Comparison of ENCODE assay signal across 15 cellular contexts in genomic region chr1:38015978-38016640, GRCh38. TPM values are rescaled to one million over a fixed set of nuclear protein-coding genes. Genes with fewer than 3 reads are reported as not detected.
DNase-seq lines count a peak whose midpoint lies in the region; ATAC-seq and TF ChIP-seq lines count a peak whose summit lies in the region.
"Had no signal": no experiment of that assay in that cellular context is flagged by ENCODE, and none has a peak within 500 bp of the region (broad histone marks: within the 10 kb centered on the region; RNA-seq: fewer than 3 reads in every experiment).

No MANE protein-coding gene starts in this region.

- H3K36me3 ChIP-seq in adipocyte (ENCODE audit: control insufficient read depth, insufficient read depth, low read length, severe bottlenecking), result peaks cover 49% of the 10 kb centered on the region

- intact Hi-C loops in cardiac septum (cut with DNase I) (no loop called here), sciatic nerve (cut with DNase I) (no loop called here)

- H3K9me3 ChIP-seq in adipocyte (ENCODE audit: control insufficient read depth, low read length), result no peaks in the 10 kb centered on the region
- H3K9me3 ChIP-seq: colonic mucosa had no signal

- DNase-seq in HL-60 (ENCODE audit: low read depth in 1 of 2, low spot score in 1 of 2) (no peak), adipocyte (ENCODE audit: low read depth) (no peak), cardiac septum (ENCODE audit: low spot score) (peak; percentile 56), sciatic nerve (ENCODE audit: low spot score) (peak; percentile 47), NCI-H146 treated with DMSO at 0.1 percent for 48 hours (lab: John Stamatoyannopoulos, UW; ENCODE audit: unreplicated experiment) (no peak), activated gamma-delta T cell (lab: John Stamatoyannopoulos, UW) (no peak)
- no peak for DNase-seq in effector CD4-positive, alpha-beta T cell
- DNase-seq: colonic mucosa; EL; kidney glomerular epithelial cell; NCI-H2029 treated with DMSO at 0.1 percent for 48 hours; SHP77; stimulated activated naive CD8-positive, alpha-beta T cell treated with anti-CD3 and anti-CD28 coated beads, Interleukin-15, Interleukin-2, amounts not matched to agents 100 U/mL and 50 U/mL, for 24 hours had no signal

- H3K9ac ChIP-seq in adipocyte (ENCODE audit: low read length), result peak overlapping the region; percentile 76

- H3K27ac ChIP-seq in HL-60 (replicated peaks), result peak overlapping the region; percentile 14; the same call in 1 of the 2 replicates
- H3K27ac ChIP-seq: colonic mucosa had no signal

- no peak overlapping the region for H3K4me3 ChIP-seq in HL-60 (replicated peaks; ENCODE audit: insufficient read depth, low read length)
- peak overlapping the region; percentile 47 for H3K4me3 ChIP-seq in adipocyte (ENCODE audit: low read length)
- H3K4me3 ChIP-seq: colonic mucosa, smooth muscle cell had no signal

- H3K4me1 ChIP-seq in adipocyte (ENCODE audit: control insufficient read depth, insufficient read depth, low read length), result peaks cover 44% of the 10 kb centered on the region
- H3K4me1 ChIP-seq: colonic mucosa had no signal

- no peak for ATAC-seq in sciatic nerve
- no peak for ATAC-seq in HG02678 (IDR thresholded peaks at IDR 0.05; ENCODE audit: unreplicated experiment)
- ATAC-seq: stimulated activated naive CD8-positive, alpha-beta T cell treated with anti-CD3 and anti-CD28 coated beads, Interleukin-15, Interleukin-2, amounts not matched to agents 100 U/mL and 50 U/mL, for 24 hours had no signal

- no peaks in the 10 kb centered on the region for H3K27me3 ChIP-seq in HL-60 (ENCODE audit: insufficient read depth, poor library complexity, severe bottlenecking)
- no peaks in the 10 kb centered on the region for H3K27me3 ChIP-seq in adipocyte (replicated peaks; ENCODE audit: control insufficient read depth, insufficient read depth, low read length)
- H3K27me3 ChIP-seq: colonic mucosa had no signal

- no peak for TF ChIP-seq CTCF in HL-60 (IDR thresholded peaks at IDR 0.05; ENCODE audit: insufficient read depth, low read length)

RNA-seq across cellular contexts. Expression of gene UTP11, which starts 3.6 kb away (rescaled TPM):
- total RNA-seq in cardiac septum, result 29.8 TPM
- 32.6 TPM for total RNA-seq in sciatic nerve

RNA-seq across cellular contexts. Expression of gene FHL3, which starts 10.8 kb away (rescaled TPM):
- total RNA-seq in cardiac septum (9.8 TPM), sciatic nerve (27.9 TPM)

RNA-seq across cellular contexts. Expression of gene SF3A3, which starts 26.3 kb away (rescaled TPM):
- total RNA-seq in cardiac septum, result 30.9 TPM
- total RNA-seq in sciatic nerve, result 47.9 TPM

RNA-seq across cellular contexts. Expression of gene POU3F1, which starts 30.5 kb away (rescaled TPM):
- total RNA-seq in cardiac septum (not detected), sciatic nerve (19.1 TPM)
- total RNA-seq: colonic mucosa, smooth muscle cell had no signal

Comparison
In these comparisons a context has a peak if more than half of its experiments do, and no peak if none do; other contexts are left out.
1. DNase-seq: peak in cardiac septum (single experiment) and sciatic nerve (single experiment); none in HL-60 (0 of 2), adipocyte (single experiment), NCI-H146 treated with DMSO at 0.1 percent for 48 hours (single experiment), activated gamma-delta T cell (single experiment) and effector CD4-positive, alpha-beta T cell (single experiment).